ENCODE assay signal across 15 cellular contexts in the genomic region with DNA sequence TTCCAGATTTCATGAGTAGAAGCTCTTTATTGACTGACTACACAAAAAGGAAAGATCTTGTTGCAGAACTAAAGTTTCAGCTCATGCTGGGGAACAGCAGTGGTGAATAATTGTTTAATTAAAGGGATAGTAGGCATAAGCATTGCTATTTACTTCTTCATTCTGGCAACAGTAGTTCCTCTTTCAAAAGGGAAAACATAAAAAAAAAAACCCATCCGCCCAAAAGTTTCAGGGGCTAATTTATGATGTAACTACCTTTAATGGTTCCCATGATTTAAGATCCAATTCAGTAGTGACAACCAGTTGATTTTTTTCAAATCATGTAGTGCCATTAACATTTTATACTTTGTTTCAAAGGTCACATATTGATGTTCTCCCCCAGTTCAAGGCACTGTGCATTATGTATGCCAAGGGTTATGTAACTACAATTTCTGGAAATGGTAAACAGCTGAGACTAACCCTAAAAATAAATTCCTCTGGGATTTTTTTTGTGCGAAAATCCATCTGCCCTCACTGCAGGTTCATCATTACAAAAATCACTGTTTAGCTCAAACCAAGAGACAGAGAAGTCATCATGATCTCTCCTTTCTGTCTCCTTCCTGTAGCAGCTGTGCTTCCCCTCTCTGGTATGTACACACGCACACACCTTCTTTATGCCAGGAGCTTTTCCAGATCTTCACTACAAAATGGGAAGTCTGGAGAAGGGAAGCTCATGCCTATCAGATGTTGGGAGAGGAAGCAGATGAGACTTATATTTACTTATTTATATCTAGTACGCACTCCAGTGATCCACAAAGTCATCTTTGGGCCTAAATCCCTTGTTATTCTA. TPM values are rescaled to one million over a fixed set of nuclear protein-coding genes. Genes with fewer than 3 reads are reported as not detected.
DNase-seq lines count a peak whose midpoint lies in the region; ATAC-seq and TF ChIP-seq lines count a peak whose summit lies in the region.
"Had no signal": no experiment of that assay in that cellular context is flagged by ENCODE, and none has a peak within 500 bp of the region (broad histone marks: within the 10 kb centered on the region; RNA-seq: fewer than 3 reads in every experiment).

No MANE protein-coding gene starts in this region.

- no peaks in the 10 kb centered on the region for H3K4me1 ChIP-seq in right cardiac atrium (ENCODE audit: control insufficient read depth, insufficient read depth, low read length)
- peaks cover 0 to 27% of the 10 kb centered on the region in 2 donors for H3K4me1 ChIP-seq in right atrium auricular region
- H3K4me1 ChIP-seq in lower lobe of right lung, result peaks cover 33% of the 10 kb centered on the region
- no peaks in the 10 kb centered on the region for H3K4me1 ChIP-seq in uterus

- DNase-seq in right cardiac atrium (no peak), right atrium auricular region (ENCODE audit: low spot score) (no peak), lower lobe of right lung (no peak), uterus (no peak), cortex of kidney (lab: John Stamatoyannopoulos, UW) (no peak), HCEC 1CT (no peak)
- DNase-seq: activated CD4-positive, alpha-beta T cell treated with anti-CD3 and anti-CD28 coated beads for 48 hours; activated gamma-delta T cell; NCI-H446; stimulated activated CD4-positive, alpha-beta T cell treated with anti-CD3 and anti-CD28 coated beads, Interleukin-2, amount 100 ng/mL, for 24 hours; stimulated activated naive CD4-positive, alpha-beta T cell treated with Interleukin-2 at 50 U/mL for 16 hours had no signal

- ATAC-seq in right cardiac atrium (no peak), lower lobe of right lung (no peak), HG02840 (IDR thresholded peaks at IDR 0.05; ENCODE audit: low FRiP score, unreplicated experiment) (no peak)
- ATAC-seq: HCT116 had no signal

- H3K9ac ChIP-seq in SU-DHL-6 (ENCODE audit: low read length), result no peak overlapping the region

- TF ChIP-seq POLR2A in uterus (IDR thresholded peaks at IDR 0.05), result no peak

- H3K79me2 ChIP-seq in SU-DHL-6 (ENCODE audit: insufficient read depth, low read length), result peaks cover 7% of the 10 kb centered on the region; the same call in 1 of the 2 replicates

- H4K20me1 ChIP-seq in SU-DHL-6 (ENCODE audit: low read depth, low read length), result no peaks in the 10 kb centered on the region; the same call in 1 of the 2 replicates

- no peak overlapping the region for H2AFZ ChIP-seq in SU-DHL-6 (ENCODE audit: low read depth, low read length, severe bottlenecking)

- H3K9me3 ChIP-seq in right cardiac atrium (ENCODE audit: control insufficient read depth, low read length) (no peaks in the 10 kb centered on the region), right atrium auricular region (no peaks in the 10 kb centered on the region), SU-DHL-6 (ENCODE audit: insufficient read depth, low read length) (no peaks in the 10 kb centered on the region), lower lobe of right lung (no peaks in the 10 kb centered on the region), uterus (no peaks in the 10 kb centered on the region)

- H3F3A ChIP-seq in SU-DHL-6 (ENCODE audit: insufficient read depth), result peaks cover 23% of the 10 kb centered on the region

- no peak overlapping the region for H3K4me2 ChIP-seq in SU-DHL-6 (ENCODE audit: low read depth, low read length, poor library complexity, severe bottlenecking)

- WGBS in right cardiac atrium, result 41% methylated on average over 4 of the region's 4 CpGs

- H3K36me3 ChIP-seq in right atrium auricular region, result peaks cover 11% of the 10 kb centered on the region
- no peaks in the 10 kb centered on the region for H3K36me3 ChIP-seq in SU-DHL-6 (ENCODE audit: low read length)
- H3K36me3 ChIP-seq in lower lobe of right lung, result peaks cover 30% of the 10 kb centered on the region
- H3K36me3 ChIP-seq in uterus, result no peaks in the 10 kb centered on the region

- H3K9me2 ChIP-seq in SU-DHL-6 (replicated peaks; ENCODE audit: insufficient read depth, low read length), result no peaks in the 10 kb centered on the region

- TF ChIP-seq CTCF in right atrium auricular region (IDR thresholded peaks at IDR 0.05) (no peak), SU-DHL-6 (IDR thresholded peaks at IDR 0.05; ENCODE audit: insufficient read depth, low read length, poor library complexity, severe bottlenecking) (no peak), lower lobe of right lung (IDR thresholded peaks at IDR 0.05) (no peak), uterus (IDR thresholded peaks at IDR 0.05) (no peak)

- peak overlapping the region; percentile 38 for H3K27ac ChIP-seq in right cardiac atrium (ENCODE audit: low read length)
- no peak overlapping the region for H3K27ac ChIP-seq in right atrium auricular region
- 0 out of 2 replicates have a peak overlapping the region, but pooled peaks have one; percentile 15 for H3K27ac ChIP-seq in SU-DHL-6 (ENCODE audit: low read depth, low read length)
- peak overlapping the region; percentile 36 for H3K27ac ChIP-seq in lower lobe of right lung
- H3K27ac ChIP-seq in uterus, result peak overlapping the region; percentile 39 to 58
- H3K27ac ChIP-seq: SK-N-MC had no signal

- H3K4me3 ChIP-seq in right cardiac atrium (ENCODE audit: low read length), result no peak overlapping the region
- H3K4me3 ChIP-seq in right atrium auricular region, result no peak overlapping the region
- no peak overlapping the region for H3K4me3 ChIP-seq in SU-DHL-6 (ENCODE audit: insufficient read depth, low read length, poor library complexity, severe bottlenecking)
- no peak overlapping the region for H3K4me3 ChIP-seq in lower lobe of right lung
- H3K4me3 ChIP-seq in uterus, result no peak overlapping the region
- H3K4me3 ChIP-seq: SK-N-MC had no signal

- H3K27me3 ChIP-seq in right cardiac atrium (ENCODE audit: control insufficient read depth, insufficient read depth) (no peaks in the 10 kb centered on the region), right atrium auricular region (no peaks in the 10 kb centered on the region), SU-DHL-6 (ENCODE audit: low read length) (no peaks in the 10 kb centered on the region), lower lobe of right lung (ENCODE audit: low read depth) (no peaks in the 10 kb centered on the region), uterus (no peaks in the 10 kb centered on the region)

- intact Hi-C loops in right cardiac atrium (cut with DNase I), result no loop called here
- intact Hi-C loops in lower lobe of right lung (cut with DNase I), result no loop called here
- intact Hi-C loops in uterus (cut with DNase I; ENCODE audit: low total_unique reads), result no loop called here

RNA-seq across cellular contexts. Expression of gene PHLPP2, which starts 2.2 kb away (rescaled TPM):
- 1 to 10 TPM; 6.1 to 6.8 (median 6.5) TPM for total RNA-seq in right cardiac atrium
- polyA plus RNA-seq in right cardiac atrium, result 1.9 TPM
- total RNA-seq in right atrium auricular region, result 10 to 100 TPM in 1 of 2 donors, 1 to 10 TPM in 1; 3.5 to 10.8 TPM
- 6.6 TPM for total RNA-seq in lower lobe of right lung
- 10 to 100 TPM in 2 of 4 donors, 1 to 10 TPM in 2; 2.0 to 22.3 (median 10.7) TPM for total RNA-seq in uterus

Comparison
In these comparisons a context has a peak if more than half of its experiments do, and no peak if none do; other contexts are left out.
1. H3K27ac ChIP-seq: peak in right cardiac atrium (single experiment), SU-DHL-6 (single experiment), lower lobe of right lung (single experiment) and uterus (2 of 2); none in right atrium auricular region (0 of 2).